In the genomic region with DNA sequence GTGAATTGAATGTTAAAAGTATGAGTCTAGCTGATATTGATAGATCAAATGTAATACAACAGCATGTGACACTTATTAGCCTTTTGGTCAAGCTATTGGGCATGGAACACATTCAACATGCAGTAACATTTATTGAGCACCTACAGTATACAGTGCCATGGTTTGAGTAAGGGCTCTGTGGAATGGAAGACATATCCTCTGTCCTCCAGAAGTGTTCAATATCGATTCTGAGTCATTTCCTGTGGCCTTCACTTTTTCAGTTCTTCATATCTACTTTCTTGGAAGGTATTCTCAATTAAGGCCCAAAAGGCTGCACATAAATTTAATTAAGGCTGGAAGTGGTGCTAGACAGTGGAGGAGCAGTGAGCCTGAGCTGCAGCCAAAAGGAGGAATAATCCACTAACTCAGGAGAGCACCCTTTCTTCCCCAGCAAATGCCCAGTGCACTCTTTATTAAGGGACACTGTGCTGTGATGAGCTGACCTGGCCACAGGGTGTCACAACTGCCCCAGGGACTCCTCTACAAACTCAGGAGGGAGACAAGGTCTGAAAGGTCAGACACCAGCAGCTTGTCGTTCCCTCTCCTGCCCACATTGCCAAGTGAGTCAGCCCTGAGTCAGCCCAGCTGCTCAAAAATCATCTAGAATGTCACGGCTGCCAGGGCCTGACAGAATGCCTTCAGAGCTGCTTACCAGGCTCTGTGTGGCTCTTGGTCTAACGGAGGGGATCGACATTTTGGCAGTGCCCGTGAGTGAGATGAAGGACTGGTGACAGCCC, we compare ENCODE assay signal across 8 cellular contexts.
DNase-seq lines count a peak whose midpoint lies in the region; ATAC-seq and TF ChIP-seq lines count a peak whose summit lies in the region.

No MANE protein-coding gene starts in this region.

- no peak overlapping the region for H3K4ac ChIP-seq in H9 (ENCODE audit: low read depth, low read length)

- H2BK15ac ChIP-seq in H9 (ENCODE audit: low read depth, low read length) = no peak overlapping the region

- no peak overlapping the region for H3K18ac ChIP-seq in H9 (ENCODE audit: insufficient read length, low read depth, low read length)

- WGBS in H9 (ENCODE audit: extremely low coverage, insufficient read length, low lambda C conversion rate) = no CpG with 5 or more reads among the region's 6 CpGs

- H2BK20ac ChIP-seq in H9 (ENCODE audit: low read depth, low read length, poor library complexity, severe bottlenecking) = no peak overlapping the region

- TF ChIP-seq CTCF in 22Rv1 (IDR thresholded peaks at IDR 0.05) (peak; percentile 51), H9 (conservative IDR thresholded peaks at IDR 0.05) (peak; percentile 77), fibroblast of pulmonary artery (IDR thresholded peaks at IDR 0.05; ENCODE audit: low read length, missing control alignments) (peak; percentile 23), omental fat pad (IDR thresholded peaks at IDR 0.05) (no peak), thoracic aorta (IDR thresholded peaks at IDR 0.05) (no peak)

- H3K14ac ChIP-seq in H9 (ENCODE audit: insufficient read depth, low read length) = no peak overlapping the region; the same call in 1 of the 2 replicates

- no peaks in the 10 kb centered on the region for H3K27me3 Mint-ChIP-seq in H9 (ENCODE audit: low read depth)

- no peak overlapping the region for H2BK5ac ChIP-seq in H9 (ENCODE audit: insufficient read length, low read length)

- no peak overlapping the region for H2AFZ ChIP-seq in H9 (ENCODE audit: low read length)

- H3K36me3 ChIP-seq in NT2/D1 (ENCODE audit: insufficient read depth, insufficient read length, low read length) = no peaks in the 10 kb centered on the region
- no peaks in the 10 kb centered on the region for H3K36me3 ChIP-seq in thoracic aorta

- ATAC-seq in omental fat pad (ENCODE audit: low FRiP score) (peak; percentile 85), thoracic aorta (ENCODE audit: insufficient number of reproducible peaks, low FRiP score, low read depth) (peak; percentile 43), HG03520 (IDR thresholded peaks at IDR 0.05; ENCODE audit: unreplicated experiment) (no peak)

- peaks cover 12 to 22% of the 10 kb centered on the region in 2 experiments for H3K4me1 Mint-ChIP-seq in H9

- H3K9ac ChIP-seq in H9 (ENCODE audit: extremely low read depth, insufficient read length, low read length) (no peak overlapping the region), NT2/D1 (ENCODE audit: insufficient read length, low read depth) (no peak overlapping the region)

- no peaks in the 10 kb centered on the region for H3K9me3 ChIP-seq in H9 (ENCODE audit: control insufficient read depth, low read depth, low read length)
- H3K9me3 ChIP-seq in NT2/D1 (ENCODE audit: insufficient read depth, low read length) = no peaks in the 10 kb centered on the region
- no peaks in the 10 kb centered on the region for H3K9me3 ChIP-seq in thoracic aorta

- H3K23ac ChIP-seq in H9 (ENCODE audit: insufficient read length, low read depth, low read length) = no peak overlapping the region

- H3K4me3 ChIP-seq in NT2/D1 (ENCODE audit: insufficient read length, low read depth) (no peak overlapping the region), fibroblast of pulmonary artery (replicated peaks; ENCODE audit: low read depth, low read length) (no peak overlapping the region), thoracic aorta (no peak overlapping the region)

- DNase-seq in H9 (peak; percentile 88), NT2/D1 (ENCODE audit: low read depth, low spot score) (peak; percentile 79), activated T-cell treated with anti-CD3 and anti-CD28 coated beads for 48 hours (ENCODE audit: low read depth) (peak; percentile 82), fibroblast of pulmonary artery (ENCODE audit: low read depth) (peak; percentile 62), omental fat pad (ENCODE audit: low spot score) (no peak), thoracic aorta (ENCODE audit: low spot score) (peak; percentile 13)

- H3K4me1 ChIP-seq in H9 (ENCODE audit: insufficient read depth, low read length) (no peaks in the 10 kb centered on the region), NT2/D1 (ENCODE audit: insufficient read depth, insufficient read length) (peaks cover 4% of the 10 kb centered on the region), thoracic aorta (ENCODE audit: control insufficient read depth in 1 of 2, low read depth in 2 of 2) (no peaks in the 10 kb centered on the region)

- H3K27ac Mint-ChIP-seq in H9 = no peak overlapping the region

- no peak overlapping the region for H3K27ac ChIP-seq in 22Rv1
- no peak overlapping the region for H3K27ac ChIP-seq in H9 (ENCODE audit: insufficient read length, low read depth, low read length)
- H3K27ac ChIP-seq in thoracic aorta = no peak overlapping the region

- H3K27me3 ChIP-seq in H9 (ENCODE audit: insufficient read depth, low read length) (no peaks in the 10 kb centered on the region), NT2/D1 (ENCODE audit: insufficient read depth, insufficient read length) (no peaks in the 10 kb centered on the region), thoracic aorta (replicated peaks; ENCODE audit: insufficient read depth) (no peaks in the 10 kb centered on the region)

- H4K20me1 ChIP-seq in H9 (ENCODE audit: control insufficient read depth, insufficient read depth, insufficient read length) = no peaks in the 10 kb centered on the region

- no peak overlapping the region for H4K5ac ChIP-seq in H9 (ENCODE audit: insufficient read length, low read depth, low read length)

- no peaks in the 10 kb centered on the region for H3K36me3 Mint-ChIP-seq in H9 (ENCODE audit: insufficient read depth in 1 of 3, low read depth in 3 of 3)

- no peak overlapping the region for H3K4me3 Mint-ChIP-seq in H9

- no peak overlapping the region for H4K8ac ChIP-seq in H9 (replicated peaks; ENCODE audit: insufficient read length, low read depth, low read length)

- no peak overlapping the region for H2BK12ac ChIP-seq in H9 (ENCODE audit: insufficient read length, low read depth, low read length)

- no peak overlapping the region for H3T11ph ChIP-seq in H9 (ENCODE audit: low read length)

- no peak overlapping the region for H3K56ac ChIP-seq in H9 (ENCODE audit: insufficient read length, low read depth, low read length)

- H3K9me3 Mint-ChIP-seq in H9 = no peaks in the 10 kb centered on the region

- no peaks in the 10 kb centered on the region for H3K79me1 ChIP-seq in H9 (ENCODE audit: insufficient read depth, low read depth, low read length, poor library complexity, severe bottlenecking)

- H3K79me2 ChIP-seq in H9 (ENCODE audit: insufficient read depth, low read length) = no peaks in the 10 kb centered on the region

- no peaks in the 10 kb centered on the region for H3K23me2 ChIP-seq in H9 (ENCODE audit: insufficient read length, low read depth, low read length, poor library complexity, severe bottlenecking)

- no peak overlapping the region for H2AK5ac ChIP-seq in H9 (ENCODE audit: insufficient read length, low read length)

- H4K91ac ChIP-seq in H9 (ENCODE audit: insufficient read length, low read depth, low read length) = no peak overlapping the region

- no peak overlapping the region for H3K4me2 ChIP-seq in H9 (ENCODE audit: insufficient read depth, insufficient read length, low read length)

- H2BK120ac ChIP-seq in H9 (ENCODE audit: low read depth, low read length, poor library complexity, severe bottlenecking) = no peak overlapping the region

Comparison
In these comparisons a context has a peak if more than half of its experiments do, and no peak if none do; other contexts are left out.
1. CTCF ChIP-seq: peak in 22Rv1 (single experiment), H9 (single experiment) and fibroblast of pulmonary artery (single experiment); none in omental fat pad (0 of 3) and thoracic aorta (single experiment).